Comparison of ENCODE assay signal across 28 cellular contexts in the genomic region with DNA sequence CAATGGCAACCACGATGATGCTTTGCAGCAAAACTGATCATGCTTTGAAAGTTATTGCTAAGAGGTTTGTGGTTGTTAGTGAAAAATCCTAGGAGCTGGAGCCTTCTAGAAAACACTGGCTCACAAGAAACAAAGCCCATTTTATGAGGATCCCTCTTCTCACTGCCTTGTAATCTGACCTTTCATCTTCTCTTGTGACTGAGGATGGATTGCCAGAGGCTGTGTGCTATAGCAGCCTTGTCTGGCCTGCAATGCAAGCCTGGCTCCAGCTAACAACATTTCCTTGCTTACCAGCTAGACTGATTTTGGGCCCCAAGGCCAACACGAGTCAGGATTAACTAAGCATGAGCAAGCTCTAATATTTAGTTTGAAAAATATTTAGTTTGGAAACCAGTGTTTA. TPM values are rescaled to one million over a fixed set of nuclear protein-coding genes. Genes with fewer than 3 reads are reported as not detected.
DNase-seq lines count a peak whose midpoint lies in the region; ATAC-seq and TF ChIP-seq lines count a peak whose summit lies in the region.
"Had no signal": no experiment of that assay in that cellular context is flagged by ENCODE, and none has a peak within 500 bp of the region (broad histone marks: within the 10 kb centered on the region; RNA-seq: fewer than 3 reads in every experiment).

No MANE protein-coding gene starts in this region.

- no peak for TF ChIP-seq CTCF in brain microvascular endothelial cell (IDR thresholded peaks at IDR 0.05; ENCODE audit: low read depth, low read length, missing control alignments)

- H3K9me3 ChIP-seq in naive thymus-derived CD4-positive, alpha-beta T cell (ENCODE audit: control insufficient read depth in 2 of 3, low read length in 3 of 3): no peaks in the 10 kb centered on the region
- H3K9me3 ChIP-seq: SJCRH30, spleen, testis had no signal

- CTCF ChIA-PET in naive thymus-derived CD4-positive, alpha-beta T cell (lab: Charles Lee): no interaction called here

- H3K4me3 ChIP-seq in brain microvascular endothelial cell (ENCODE audit: low read depth, low read length): no peak overlapping the region
- H3K4me3 ChIP-seq in naive thymus-derived CD4-positive, alpha-beta T cell (ENCODE audit: low read length): no peak overlapping the region
- H3K4me3 ChIP-seq: cardiac muscle cell, SJCRH30, spleen, testis had no signal

- H3K4me1 Mint-ChIP-seq in naive thymus-derived CD4-positive, alpha-beta T cell: no peaks in the 10 kb centered on the region
- H3K4me1 Mint-ChIP-seq: memory B cell; stimulated activated memory B cell treated with anti-CD40 and anti-IgM and Interleukin-4, amounts not matched to agents 10 μg/mL and 1 μg/mL and 100 μg/mL, for 72 hours; T-cell had no signal

- no peak overlapping the region for H3K27ac Mint-ChIP-seq in naive thymus-derived CD4-positive, alpha-beta T cell
- H3K27ac Mint-ChIP-seq: dendritic cell treated with granulocyte-macrophage colony-stimulating factor and Interleukin-4, amounts not matched to agents 40 ng/mL and 50 ng/mL, for 4 days; memory B cell; stimulated activated memory B cell treated with anti-CD40 and anti-IgM and Interleukin-4, amounts not matched to agents 10 μg/mL and 1 μg/mL and 100 μg/mL, for 72 hours; T-cell had no signal

- peaks cover 0 to 7% (median 0%) of the 10 kb centered on the region in 11 donors for H3K9me3 Mint-ChIP-seq in naive thymus-derived CD4-positive, alpha-beta T cell
- H3K9me3 Mint-ChIP-seq: dendritic cell treated with granulocyte-macrophage colony-stimulating factor and Interleukin-4, amounts not matched to agents 40 ng/mL and 50 ng/mL, for 4 days; memory B cell had no signal

- no peak for ATAC-seq in naive thymus-derived CD4-positive, alpha-beta T cell
- no peak for ATAC-seq in GM19351 (IDR thresholded peaks at IDR 0.05; ENCODE audit: unreplicated experiment)
- ATAC-seq: activated T-cell treated with anti-CD3 and anti-CD28 coated beads, Interleukin-2, amount 50 U/mL, for 4 hours; Panc1; stimulated activated memory B cell treated with anti-CD40 and anti-IgM and Interleukin-4, amounts not matched to agents 10 μg/mL and 1 μg/mL and 100 μg/mL, for 72 hours; T-cell had no signal

- POLR2A ChIA-PET in naive thymus-derived CD4-positive, alpha-beta T cell (lab: Charles Lee): no interaction called here

- no peaks in the 10 kb centered on the region for H3K4me1 ChIP-seq in naive thymus-derived CD4-positive, alpha-beta T cell (ENCODE audit: control insufficient read depth in 2 of 2, insufficient read depth in 2 of 2, low read length in 2 of 2)
- H3K4me1 ChIP-seq: SJCRH30, spleen, testis had no signal

- no peaks in the 10 kb centered on the region for H3K36me3 ChIP-seq in brain microvascular endothelial cell (replicated peaks)
- H3K36me3 ChIP-seq in naive thymus-derived CD4-positive, alpha-beta T cell (ENCODE audit: control insufficient read depth in 2 of 3, insufficient read depth in 3 of 3, low read length in 3 of 3): no peaks in the 10 kb centered on the region
- H3K36me3 ChIP-seq: cardiac muscle cell, SJCRH30, spleen had no signal

- H3K27ac ChIP-seq in brain microvascular endothelial cell (no peak overlapping the region), substantia nigra (ENCODE audit: low read depth, low read length, poor library complexity, severe bottlenecking) (peak overlapping the region; percentile 23)
- no peak overlapping the region for H3K27ac ChIP-seq in naive thymus-derived CD4-positive, alpha-beta T cell (ENCODE audit: low read depth, low read length)
- H3K27ac ChIP-seq: C4-2B, cardiac muscle cell, SJCRH30, spleen, testis had no signal

- intact Hi-C loops in naive thymus-derived CD4-positive, alpha-beta T cell (cut with micrococcal nuclease): no loop called here

- peak; percentile 67 for DNase-seq in M059J (ENCODE audit: low read depth)
- peak; percentile 27 for DNase-seq in brain microvascular endothelial cell
- peak; percentile 25 for DNase-seq in left kidney (ENCODE audit: low read depth, low spot score)
- peak in 3 of 49 donors; percentile 4 to 14 (median 10) for DNase-seq in substantia nigra (lab: John Stamatoyannopoulos, UW)
- DNase-seq in HUDEP-2 (lab: John Stamatoyannopoulos, UW; ENCODE audit: unreplicated experiment in 76 of 76): no peak
- DNase-seq in naive thymus-derived CD4-positive, alpha-beta T cell: no peak
- DNase-seq: activated CD4-positive, alpha-beta T cell treated with anti-CD3 and anti-CD28 coated beads for 48 hours; activated naive CD4-positive, alpha-beta T cell; activated T-cell treated with anti-CD3 and anti-CD28 coated beads, Interleukin-2, amount 50 U/mL, for 4 hours; glutamatergic neuron; KBM-7; NCI-H146; NCI-H2171; NCI-H526; retina; spleen; stimulated activated CD4-positive, alpha-beta T cell treated with anti-CD3 and anti-CD28 coated beads, Interleukin-4, amount 100 ng/mL, for 1 hour; T-cell; testis had no signal

- peaks cover 0 to 5% (median 4%) of the 10 kb centered on the region in 5 donors for H3K27me3 Mint-ChIP-seq in naive thymus-derived CD4-positive, alpha-beta T cell
- H3K27me3 Mint-ChIP-seq: dendritic cell treated with granulocyte-macrophage colony-stimulating factor and Interleukin-4, amounts not matched to agents 40 ng/mL and 50 ng/mL, for 4 days; memory B cell; stimulated activated memory B cell treated with anti-CD40 and anti-IgM and Interleukin-4, amounts not matched to agents 10 μg/mL and 1 μg/mL and 100 μg/mL, for 72 hours had no signal

- H3K27me3 ChIP-seq in brain microvascular endothelial cell (replicated peaks): no peaks in the 10 kb centered on the region
- H3K27me3 ChIP-seq in naive thymus-derived CD4-positive, alpha-beta T cell (ENCODE audit: control insufficient read depth in 2 of 2, insufficient read depth in 2 of 2, low read length in 2 of 2): no peaks in the 10 kb centered on the region
- H3K27me3 ChIP-seq: SJCRH30, spleen, testis had no signal

- in situ Hi-C loops in brain microvascular endothelial cell (cut with HindIII; ENCODE audit: low pct_ligation_motif_present, low sequenced_read_pairs): no loop called here

- no peak overlapping the region for H3K4me3 Mint-ChIP-seq in naive thymus-derived CD4-positive, alpha-beta T cell
- H3K4me3 Mint-ChIP-seq: activated T-cell treated with anti-CD3 and anti-CD28 coated beads, Interleukin-2, amount 50 U/mL, for 4 hours; dendritic cell treated with granulocyte-macrophage colony-stimulating factor and Interleukin-4, amounts not matched to agents 40 ng/mL and 50 ng/mL, for 4 days; memory B cell; stimulated activated memory B cell treated with anti-CD40 and anti-IgM and Interleukin-4, amounts not matched to agents 10 μg/mL and 1 μg/mL and 100 μg/mL, for 72 hours; T-cell had no signal

- no peaks in the 10 kb centered on the region for H3K36me3 Mint-ChIP-seq in naive thymus-derived CD4-positive, alpha-beta T cell
- H3K36me3 Mint-ChIP-seq: memory B cell; stimulated activated memory B cell treated with anti-CD40 and anti-IgM and Interleukin-4, amounts not matched to agents 10 μg/mL and 1 μg/mL and 100 μg/mL, for 72 hours; T-cell had no signal

RNA-seq across cellular contexts. Expression of gene PIEZO2, which starts 13.1 kb away (rescaled TPM):
- total RNA-seq in M059J (2014; rRNA removed; shearing (Covaris generic)): 11.7 and 22.9 TPM in 2 replicates
- total RNA-seq in naive thymus-derived CD4-positive, alpha-beta T cell: not detected
- polyA plus RNA-seq in naive thymus-derived CD4-positive, alpha-beta T cell: not detected
- total RNA-seq: activated CD8-positive, alpha-beta memory T cell treated with anti-CD3 and anti-CD28 coated beads for 36 hours had no signal

Comparison
In these comparisons a context has a peak if more than half of its experiments do, and no peak if none do; other contexts are left out.
1. DNase-seq: peak in M059J (single experiment), brain microvascular endothelial cell (single experiment) and left kidney (single experiment); none in HUDEP-2 (0 of 76) and naive thymus-derived CD4-positive, alpha-beta T cell (0 of 9).
2. RNA of gene PIEZO2, which starts 13.1 kb away (total RNA-seq): 11.7 to 22.9 TPM in M059J; not detected in naive thymus-derived CD4-positive, alpha-beta T cell; every median in the first group is over 10 times any median in the second.